10 cellular contexts compared by ENCODE assay signal in genomic region chr2:25078171-25079049, GRCh38. TPM values are rescaled to one million over a fixed set of nuclear protein-coding genes. Genes with fewer than 3 reads are reported as not detected.
A peak's percentile ranks its signal among the peaks of the same experiment; 100 is the strongest.
DNase-seq lines count a peak whose midpoint lies in the region; ATAC-seq and TF ChIP-seq lines count a peak whose summit lies in the region.
"Had no signal": no experiment of that assay in that cellular context is flagged by ENCODE, and none has a peak within 500 bp of the region (broad histone marks: within the 10 kb centered on the region; RNA-seq: fewer than 3 reads in every experiment).

No MANE protein-coding gene starts in this region.

- H3K9me3 ChIP-seq in cardiac muscle cell (ENCODE audit: low read depth) (no peaks in the 10 kb centered on the region), hepatocyte (ENCODE audit: low read depth) (no peaks in the 10 kb centered on the region), aorta (ENCODE audit: control insufficient read depth, low read length) (no peaks in the 10 kb centered on the region)
- H3K9me3 ChIP-seq: BLaER1 treated with 17β-estradiol and CSF1 and Interleukin-3, amounts not matched to agents 10 nM and 100 nM had no signal

- H3K27me3 Mint-ChIP-seq in WTC11 (ENCODE audit: low read depth) (no peaks in the 10 kb centered on the region), glutamatergic neuron (ENCODE audit: unreplicated experiment) (peaks cover 5% of the 10 kb centered on the region)

- POLR2A ChIA-PET in WTC11 (lab: Charles Lee): interaction anchor here (0.6 kb wide), 1 partner anchor 16 kb away, joined by 7 read pairs; no protein-coding TSS in a partner anchor

- CTCF ChIA-PET in WTC11 (lab: Charles Lee): interaction anchor here (0.6 kb wide), 1 partner anchor 963 kb away, joined by 5 read pairs; no protein-coding TSS in a partner anchor

- H3K4me1 Mint-ChIP-seq in WTC11: peaks cover 8% of the 10 kb centered on the region
- H3K4me1 Mint-ChIP-seq in glutamatergic neuron (ENCODE audit: low read depth, unreplicated experiment): peaks cover 9% of the 10 kb centered on the region

- H3K4me3 ChIP-seq in cardiac muscle cell: no peak overlapping the region
- no peak overlapping the region for H3K4me3 ChIP-seq in hepatocyte
- no peak overlapping the region for H3K4me3 ChIP-seq in aorta (ENCODE audit: low read length in 2 of 2)
- H3K4me3 ChIP-seq: BLaER1 treated with 17β-estradiol and CSF1 and Interleukin-3, amounts not matched to agents 10 nM and 100 nM had no signal

- H3K27ac ChIP-seq in cardiac muscle cell (peak overlapping the region; percentile 2), hepatocyte (peak overlapping the region; percentile 64), aorta (ENCODE audit: low read depth in 1 of 2, low read length in 2 of 2) (no peak overlapping the region)
- H3K27ac ChIP-seq: BLaER1 treated with 17β-estradiol and CSF1 and Interleukin-3, amounts not matched to agents 10 nM and 100 nM had no signal

- no peak overlapping the region for H2AFZ ChIP-seq in hepatocyte

- H3K4me3 Mint-ChIP-seq in WTC11 (no peak overlapping the region), glutamatergic neuron (ENCODE audit: unreplicated experiment) (no peak overlapping the region)

- intact Hi-C loops in cardiac septum (cut with DNase I): loop anchor here (5.0 kb wide), 2 partner anchors 36 to 49 kb away; partner anchors contain the start of gene EFR3B
- intact Hi-C loops in aorta (cut with DNase I): no loop called here

- WGBS in hepatocyte (ENCODE audit: low lambda C conversion rate, missing lambda C conversion rate): 45% methylated on average over 16 of the region's 16 CpGs
- 41 to 42% methylated on average over 16 of the region's 16 CpGs for WGBS in aorta, 2 donors

- no peak for TF ChIP-seq CTCF in cardiac muscle cell (IDR thresholded peaks at IDR 0.05; ENCODE audit: low read depth, low read length)
- TF ChIP-seq CTCF in WTC11 (IDR thresholded peaks at IDR 0.05): no peak
- no peak for TF ChIP-seq CTCF in hepatocyte (IDR thresholded peaks at IDR 0.05; ENCODE audit: poor library complexity)
- TF ChIP-seq CTCF in glutamatergic neuron (IDR thresholded peaks at IDR 0.05; ENCODE audit: partially characterized antibody, unreplicated experiment): no peak

- no peaks in the 10 kb centered on the region for H3K9me2 ChIP-seq in hepatocyte (replicated peaks; ENCODE audit: insufficient read depth)

- H3K27ac Mint-ChIP-seq in WTC11: peak overlapping the region; percentile 13; the same call in 1 of the 2 replicates
- H3K27ac Mint-ChIP-seq in glutamatergic neuron (ENCODE audit: unreplicated experiment): no peak overlapping the region

- DNase-seq in cardiac muscle cell (ENCODE audit: low read depth in 1 of 2, low spot score in 1 of 2): peak; percentile 40 to 62
- no peak for DNase-seq in cardiac septum (ENCODE audit: low spot score)
- DNase-seq in WTC11 (ENCODE audit: low spot score): no peak
- peak; percentile 68 for DNase-seq in hepatocyte (ENCODE audit: low spot score)
- no peak for DNase-seq in aorta
- DNase-seq in glutamatergic neuron: no peak
- DNase-seq in SKM-1 treated with dmso at 0.1 percent for 144 hours (lab: John Stamatoyannopoulos, UW; ENCODE audit: unreplicated experiment): no peak
- DNase-seq in stimulated activated CD4-positive, alpha-beta T cell treated with anti-CD3 and anti-CD28 coated beads, Interleukin-2, amount 100 ng/mL, for 24 hours: no peak
- DNase-seq: stimulated activated CD4-positive, alpha-beta T cell treated with anti-CD3 and anti-CD28 coated beads, Interleukin-4, amount 100 ng/mL, for 4 hours had no signal

- no peaks in the 10 kb centered on the region for H3K79me2 ChIP-seq in hepatocyte

- peak overlapping the region; percentile 35 for H3K4me2 ChIP-seq in hepatocyte

- no peaks in the 10 kb centered on the region for H4K20me1 ChIP-seq in hepatocyte (ENCODE audit: insufficient read depth, poor library complexity, severe bottlenecking)
- H4K20me1 ChIP-seq: BLaER1 treated with 17β-estradiol and CSF1 and Interleukin-3, amounts not matched to agents 10 nM and 100 nM had no signal

- peaks cover 22% of the 10 kb centered on the region for H3K4me1 ChIP-seq in cardiac muscle cell (ENCODE audit: low read depth)
- peaks cover 9% of the 10 kb centered on the region for H3K4me1 ChIP-seq in hepatocyte (ENCODE audit: insufficient read depth)
- H3K4me1 ChIP-seq in aorta (ENCODE audit: control insufficient read depth in 1 of 2, insufficient read depth in 2 of 2, low read length in 2 of 2): no peaks in the 10 kb centered on the region

- H3K36me3 ChIP-seq in cardiac muscle cell (no peaks in the 10 kb centered on the region), hepatocyte (replicated peaks; ENCODE audit: insufficient read depth, low read depth) (no peaks in the 10 kb centered on the region), aorta (ENCODE audit: control insufficient read depth in 1 of 2, insufficient read depth in 2 of 2, low read length in 1 of 2) (no peaks in the 10 kb centered on the region)
- H3K36me3 ChIP-seq: BLaER1 treated with 17β-estradiol and CSF1 and Interleukin-3, amounts not matched to agents 10 nM and 100 nM had no signal

- peaks cover 6% of the 10 kb centered on the region; the same call in 1 of the 2 replicates for H3K9me3 Mint-ChIP-seq in WTC11
- H3K9me3 Mint-ChIP-seq in glutamatergic neuron (ENCODE audit: unreplicated experiment): no peaks in the 10 kb centered on the region

- H3K36me3 Mint-ChIP-seq in WTC11 (peaks cover 2% of the 10 kb centered on the region; the same call in 1 of the 2 replicates), glutamatergic neuron (ENCODE audit: unreplicated experiment) (no peaks in the 10 kb centered on the region)

- H3K27me3 ChIP-seq in cardiac muscle cell (no peaks in the 10 kb centered on the region), hepatocyte (no peaks in the 10 kb centered on the region), aorta (ENCODE audit: control insufficient read depth in 1 of 2, insufficient read depth in 2 of 2, low read length in 1 of 2) (no peaks in the 10 kb centered on the region)

- ATAC-seq in WTC11: no peak
- ATAC-seq in aorta (ENCODE audit: low FRiP score): peak; percentile 41

TF ChIP-seq in WTC11, 78 proteins besides CTCF, POLR2A, EP300 and RAD21 (continues in another document):
- TF ChIP-seq ATF6 (CRISPR knock-in tag; IDR thresholded peaks at IDR 0.05) (no peak), NFE2L1 (CRISPR knock-in tag; IDR thresholded peaks at IDR 0.05) (no peak), ERG (CRISPR knock-in tag; IDR thresholded peaks at IDR 0.05) (no peak), ZSCAN18 (CRISPR knock-in tag; IDR thresholded peaks at IDR 0.05) (no peak), ATF2 (CRISPR knock-in tag; IDR thresholded peaks at IDR 0.05; ENCODE audit: borderline replicate concordance, low read depth) (no peak)

RNA-seq across cellular contexts. Expression of gene EFR3B, which starts 36.5 kb away (rescaled TPM):
- total RNA-seq in cardiac muscle cell (10.0 and 12.9 TPM in 2 replicates), cardiac septum (8.9 TPM), WTC11 (2021) (8.9 to 10.1 TPM (median 9.7 TPM) in 3 replicates), hepatocyte (2.0 and 2.7 TPM in 2 replicates), aorta (1 to 10 TPM; 1.3 TPM), glutamatergic neuron (ENCODE audit: unreplicated experiment) (22.9 TPM)
- polyA plus RNA-seq in cardiac muscle cell (8.5 and 9.0 TPM in 2 replicates), hepatocyte (1.1 and 1.6 TPM in 2 replicates), aorta (under 1 TPM; 0.36 to 0.50 TPM)

Comparison
In these comparisons a context has a peak if more than half of its experiments do, and no peak if none do; other contexts are left out.
1. DNase-seq: peak in cardiac muscle cell (2 of 2) and hepatocyte (single experiment); none in cardiac septum (single experiment), WTC11 (single experiment), aorta (0 of 2), glutamatergic neuron (single experiment), SKM-1 treated with dmso at 0.1 percent for 144 hours (single experiment) and stimulated activated CD4-positive, alpha-beta T cell treated with anti-CD3 and anti-CD28 coated beads, Interleukin-2, amount 100 ng/mL, for 24 hours (0 of 2).
2. H3K27ac ChIP-seq: peak in cardiac muscle cell (single experiment) and hepatocyte (single experiment); none in aorta (0 of 2).